In the genomic region with DNA sequence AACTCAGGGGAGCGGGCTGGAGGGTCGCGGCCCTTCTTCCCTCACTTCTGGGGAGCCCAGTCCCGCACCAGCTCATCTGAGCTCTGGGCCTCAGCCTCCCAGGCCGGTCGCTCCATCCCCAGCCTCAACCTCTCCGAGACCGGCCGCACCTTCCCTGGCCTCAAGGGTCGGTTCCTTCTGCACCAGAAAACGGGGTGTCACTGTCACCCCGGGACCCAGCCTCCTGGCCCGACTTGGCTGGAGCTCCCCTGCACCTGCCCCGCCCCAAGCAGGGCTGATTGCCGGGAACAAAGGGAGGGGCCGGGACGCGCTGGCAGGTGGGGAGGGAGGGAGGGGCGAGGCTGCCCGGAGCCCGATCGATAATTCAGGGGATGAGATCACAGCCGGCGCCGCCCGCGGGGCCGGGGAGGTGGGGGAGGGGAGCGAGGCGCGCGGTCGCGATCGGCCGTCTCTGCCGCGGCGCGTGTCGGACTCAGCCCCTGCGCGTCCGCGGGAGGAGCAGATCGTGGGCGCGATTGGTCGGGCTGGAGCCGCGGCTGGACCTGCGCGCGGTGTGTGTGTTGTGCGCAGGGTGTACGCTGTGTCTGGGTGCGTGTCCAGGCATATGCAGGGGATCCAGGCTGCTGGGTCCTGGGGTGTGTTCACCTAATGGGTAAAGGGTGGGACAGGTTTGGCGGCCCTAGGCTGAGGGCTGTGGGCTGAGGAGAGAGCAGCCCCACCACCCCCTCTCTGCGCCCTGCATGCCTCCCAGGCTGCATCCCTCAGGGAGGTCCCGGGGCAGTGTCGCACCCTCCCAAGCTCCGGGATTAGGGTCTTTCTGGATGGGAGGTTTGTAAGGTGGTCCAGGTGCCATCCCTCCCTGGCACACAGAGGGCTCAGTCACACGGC, we compare ENCODE assay signal across 1 cellular context.
A peak's percentile ranks its signal among the peaks of the same experiment; 100 is the strongest.
TF ChIP-seq lines count a peak whose summit lies in the region.

No MANE protein-coding gene starts in this region.

TF ChIP-seq in K562, 482 proteins besides CTCF, POLR2A, EP300 and RAD21 (continues in another document):
- TF ChIP-seq TEAD1 (CRISPR knock-in tag; IDR thresholded peaks at IDR 0.05) (no peak), RBM15 (IDR thresholded peaks at IDR 0.05; ENCODE audit: insufficient read depth, low read length) (no peak), GATA2 (CRISPR knock-in tag; IDR thresholded peaks at IDR 0.05) (peak; percentile 68), KAT2B (IDR thresholded peaks at IDR 0.05; ENCODE audit: low read depth, low read length) (no peak), FUS (optimal IDR thresholded peaks at IDR 0.05; ENCODE audit: low read depth, low read length) (no peak), RB1 (IDR thresholded peaks at IDR 0.05; ENCODE audit: low read depth) (peak; percentile 16; the same call in 1 of the 2 replicates), NRF1 (conservative IDR thresholded peaks at IDR 0.05 in 1 of 2, IDR thresholded peaks at IDR 0.05 in 1 of 2) (peak; percentile 80 to 83), CREM (IDR thresholded peaks at IDR 0.05; ENCODE audit: low read depth) (0 out of 2 replicates have a peak, but pooled peaks have one; percentile 28), SMARCA4 (IDR thresholded peaks at IDR 0.05) (no peak), TCF3 (CRISPR knock-in tag; IDR thresholded peaks at IDR 0.05) (peak; percentile 32), SLC30A9 (CRISPR knock-in tag; IDR thresholded peaks at IDR 0.05) (no peak), LCOR (CRISPR knock-in tag; IDR thresholded peaks at IDR 0.05) (0 out of 2 replicates have a peak, but pooled peaks have one; percentile 40), ESRRB (CRISPR knock-in tag; IDR thresholded peaks at IDR 0.05; ENCODE audit: borderline replicate concordance) (no peak), ZNF644 (tag; IDR thresholded peaks at IDR 0.05; ENCODE audit: low read depth) (no peak), HNRNPK (IDR thresholded peaks at IDR 0.05; ENCODE audit: low read depth, low read length, poor library complexity, severe bottlenecking) (no peak), ZFX (CRISPR knock-in tag; IDR thresholded peaks at IDR 0.05) (peak; percentile 64), ZNF764 (CRISPR knock-in tag; IDR thresholded peaks at IDR 0.05; ENCODE audit: low read depth) (no peak), ZNF57 (CRISPR knock-in tag; IDR thresholded peaks at IDR 0.05) (no peak), NFE2L1 (tag; IDR thresholded peaks at IDR 0.05; ENCODE audit: borderline replicate concordance, low read depth) (no peak), ZNF41 (CRISPR knock-in tag; conservative IDR thresholded peaks at IDR 0.05) (no peak), PCBP1 (IDR thresholded peaks at IDR 0.05; ENCODE audit: low read depth, low read length, poor library complexity, severe bottlenecking) (no peak), HDAC1 (IDR thresholded peaks at IDR 0.05) (0 out of 4 replicates have a peak, but pooled peaks of 1 of the 2 experiments have one; percentile 45), ZKSCAN1 (IDR thresholded peaks at IDR 0.05; ENCODE audit: low read depth, low read length) (no peak), ATF1 (CRISPR knock-in tag; IDR thresholded peaks at IDR 0.05) (no peak), ATF1 (tag; IDR thresholded peaks at IDR 0.05) (0 out of 2 replicates have a peak, but pooled peaks have one; percentile 35), MTA3 (IDR thresholded peaks at IDR 0.05; ENCODE audit: borderline replicate concordance) (0 out of 2 replicates have a peak, but pooled peaks have one; percentile 31), SMARCB1 (IDR thresholded peaks at IDR 0.05; ENCODE audit: insufficient read length, low read depth) (no peak), GABPB1 (CRISPR knock-in tag; IDR thresholded peaks at IDR 0.05) (peak; percentile 61), POLR2G (IDR thresholded peaks at IDR 0.05; ENCODE audit: low read depth, low read length) (peak; percentile 54), ZNF140 (CRISPR knock-in tag; IDR thresholded peaks at IDR 0.05) (no peak), SP1 (CRISPR knock-in tag; IDR thresholded peaks at IDR 0.05) (peak; percentile 57; the same call in 1 of the 2 replicates), HMG20A (CRISPR knock-in tag; conservative IDR thresholded peaks at IDR 0.05) (no peak)
- TF ChIP-seq, protein P1, sequence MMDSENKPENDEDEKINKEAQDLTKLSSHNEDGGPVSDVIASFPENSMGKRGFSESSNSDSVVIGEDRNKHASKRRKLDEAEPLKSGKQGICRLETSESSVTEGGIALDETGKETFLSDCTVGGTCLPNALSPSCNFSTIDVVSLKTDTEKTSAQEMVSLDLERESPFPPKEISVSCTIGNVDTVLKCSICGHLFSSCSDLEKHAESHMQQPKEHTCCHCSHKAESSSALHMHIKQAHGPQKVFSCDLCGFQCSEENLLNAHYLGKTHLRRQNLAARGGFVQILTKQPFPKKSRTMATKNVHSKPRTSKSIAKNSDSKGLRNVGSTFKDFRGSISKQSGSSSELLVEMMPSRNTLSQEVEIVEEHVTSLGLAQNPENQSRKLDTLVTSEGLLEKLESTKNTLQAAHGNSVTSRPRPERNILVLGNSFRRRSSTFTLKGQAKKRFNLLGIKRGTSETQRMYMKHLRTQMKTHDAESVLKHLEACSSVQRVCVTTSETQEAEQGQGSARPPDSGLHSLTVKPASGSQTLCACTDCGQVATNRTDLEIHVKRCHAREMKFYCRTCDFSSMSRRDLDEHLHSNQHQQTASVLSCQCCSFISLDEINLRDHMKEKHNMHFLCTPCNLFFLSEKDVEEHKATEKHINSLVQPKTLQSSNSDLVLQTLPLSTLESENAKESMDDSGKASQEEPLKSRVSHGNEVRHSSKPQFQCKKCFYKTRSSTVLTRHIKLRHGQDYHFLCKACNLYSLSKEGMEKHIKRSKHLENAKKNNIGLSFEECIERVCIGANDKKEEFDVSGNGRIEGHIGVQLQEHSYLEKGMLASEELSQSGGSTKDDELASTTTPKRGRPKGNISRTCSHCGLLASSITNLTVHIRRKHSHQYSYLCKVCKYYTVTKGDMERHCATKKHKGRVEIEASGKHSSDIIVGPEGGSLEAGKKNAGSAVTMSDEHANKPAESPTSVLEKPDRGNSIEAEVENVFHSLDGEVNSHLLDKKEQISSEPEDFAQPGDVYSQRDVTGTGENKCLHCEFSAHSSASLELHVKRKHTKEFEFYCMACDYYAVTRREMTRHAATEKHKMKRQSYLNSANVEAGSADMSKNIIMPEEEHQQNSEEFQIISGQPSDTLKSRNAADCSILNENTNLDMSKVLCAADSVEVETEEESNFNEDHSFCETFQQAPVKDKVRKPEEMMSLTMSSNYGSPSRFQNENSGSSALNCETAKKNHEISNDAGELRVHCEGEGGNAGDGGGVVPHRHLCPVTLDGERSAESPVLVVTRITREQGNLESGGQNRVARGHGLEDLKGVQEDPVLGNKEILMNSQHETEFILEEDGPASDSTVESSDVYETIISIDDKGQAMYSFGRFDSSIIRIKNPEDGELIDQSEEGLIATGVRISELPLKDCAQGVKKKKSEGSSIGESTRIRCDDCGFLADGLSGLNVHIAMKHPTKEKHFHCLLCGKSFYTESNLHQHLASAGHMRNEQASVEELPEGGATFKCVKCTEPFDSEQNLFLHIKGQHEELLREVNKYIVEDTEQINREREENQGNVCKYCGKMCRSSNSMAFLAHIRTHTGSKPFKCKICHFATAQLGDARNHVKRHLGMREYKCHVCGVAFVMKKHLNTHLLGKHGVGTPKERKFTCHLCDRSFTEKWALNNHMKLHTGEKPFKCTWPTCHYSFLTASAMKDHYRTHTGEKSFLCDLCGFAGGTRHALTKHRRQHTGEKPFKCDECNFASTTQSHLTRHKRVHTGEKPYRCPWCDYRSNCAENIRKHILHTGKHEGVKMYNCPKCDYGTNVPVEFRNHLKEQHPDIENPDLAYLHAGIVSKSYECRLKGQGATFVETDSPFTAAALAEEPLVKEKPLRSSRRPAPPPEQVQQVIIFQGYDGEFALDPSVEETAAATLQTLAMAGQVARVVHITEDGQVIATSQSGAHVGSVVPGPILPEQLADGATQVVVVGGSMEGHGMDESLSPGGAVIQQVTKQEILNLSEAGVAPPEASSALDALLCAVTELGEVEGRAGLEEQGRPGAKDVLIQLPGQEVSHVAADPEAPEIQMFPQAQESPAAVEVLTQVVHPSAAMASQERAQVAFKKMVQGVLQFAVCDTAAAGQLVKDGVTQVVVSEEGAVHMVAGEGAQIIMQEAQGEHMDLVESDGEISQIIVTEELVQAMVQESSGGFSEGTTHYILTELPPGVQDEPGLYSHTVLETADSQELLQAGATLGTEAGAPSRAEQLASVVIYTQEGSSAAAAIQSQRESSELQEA (IDR thresholded peaks at IDR 0.05; ENCODE audit: low read depth), result no peak
- TF ChIP-seq, protein P2, sequence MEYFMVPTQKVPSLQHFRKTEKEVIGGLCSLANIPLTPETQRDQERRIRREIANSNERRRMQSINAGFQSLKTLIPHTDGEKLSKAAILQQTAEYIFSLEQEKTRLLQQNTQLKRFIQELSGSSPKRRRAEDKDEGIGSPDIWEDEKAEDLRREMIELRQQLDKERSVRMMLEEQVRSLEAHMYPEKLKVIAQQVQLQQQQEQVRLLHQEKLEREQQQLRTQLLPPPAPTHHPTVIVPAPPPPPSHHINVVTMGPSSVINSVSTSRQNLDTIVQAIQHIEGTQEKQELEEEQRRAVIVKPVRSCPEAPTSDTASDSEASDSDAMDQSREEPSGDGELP (CRISPR knock-in tag; IDR thresholded peaks at IDR 0.05; ENCODE audit: borderline replicate concordance), result peak; percentile 74
- TF ChIP-seq, protein P3, sequence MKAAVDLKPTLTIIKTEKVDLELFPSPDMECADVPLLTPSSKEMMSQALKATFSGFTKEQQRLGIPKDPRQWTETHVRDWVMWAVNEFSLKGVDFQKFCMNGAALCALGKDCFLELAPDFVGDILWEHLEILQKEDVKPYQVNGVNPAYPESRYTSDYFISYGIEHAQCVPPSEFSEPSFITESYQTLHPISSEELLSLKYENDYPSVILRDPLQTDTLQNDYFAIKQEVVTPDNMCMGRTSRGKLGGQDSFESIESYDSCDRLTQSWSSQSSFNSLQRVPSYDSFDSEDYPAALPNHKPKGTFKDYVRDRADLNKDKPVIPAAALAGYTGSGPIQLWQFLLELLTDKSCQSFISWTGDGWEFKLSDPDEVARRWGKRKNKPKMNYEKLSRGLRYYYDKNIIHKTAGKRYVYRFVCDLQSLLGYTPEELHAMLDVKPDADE (conservative IDR thresholded peaks at IDR 0.05; ENCODE audit: control insufficient read depth, low read depth, low read length), result 0 out of 2 replicates have a peak, but pooled peaks have one; percentile 27
- TF ChIP-seq, protein P4, sequence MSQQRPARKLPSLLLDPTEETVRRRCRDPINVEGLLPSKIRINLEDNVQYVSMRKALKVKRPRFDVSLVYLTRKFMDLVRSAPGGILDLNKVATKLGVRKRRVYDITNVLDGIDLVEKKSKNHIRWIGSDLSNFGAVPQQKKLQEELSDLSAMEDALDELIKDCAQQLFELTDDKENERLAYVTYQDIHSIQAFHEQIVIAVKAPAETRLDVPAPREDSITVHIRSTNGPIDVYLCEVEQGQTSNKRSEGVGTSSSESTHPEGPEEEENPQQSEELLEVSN (IDR thresholded peaks at IDR 0.05; ENCODE audit: borderline replicate concordance in 1 of 2, extremely low read depth in 1 of 2, insufficient read depth in 1 of 2, insufficient read length in 1 of 2, low read depth in 1 of 2, low read length in 1 of 2, poor library complexity in 1 of 2, severe bottlenecking in 1 of 2), result peak in 1 of 2 experiments; percentile 65
- TF ChIP-seq, protein P5, sequence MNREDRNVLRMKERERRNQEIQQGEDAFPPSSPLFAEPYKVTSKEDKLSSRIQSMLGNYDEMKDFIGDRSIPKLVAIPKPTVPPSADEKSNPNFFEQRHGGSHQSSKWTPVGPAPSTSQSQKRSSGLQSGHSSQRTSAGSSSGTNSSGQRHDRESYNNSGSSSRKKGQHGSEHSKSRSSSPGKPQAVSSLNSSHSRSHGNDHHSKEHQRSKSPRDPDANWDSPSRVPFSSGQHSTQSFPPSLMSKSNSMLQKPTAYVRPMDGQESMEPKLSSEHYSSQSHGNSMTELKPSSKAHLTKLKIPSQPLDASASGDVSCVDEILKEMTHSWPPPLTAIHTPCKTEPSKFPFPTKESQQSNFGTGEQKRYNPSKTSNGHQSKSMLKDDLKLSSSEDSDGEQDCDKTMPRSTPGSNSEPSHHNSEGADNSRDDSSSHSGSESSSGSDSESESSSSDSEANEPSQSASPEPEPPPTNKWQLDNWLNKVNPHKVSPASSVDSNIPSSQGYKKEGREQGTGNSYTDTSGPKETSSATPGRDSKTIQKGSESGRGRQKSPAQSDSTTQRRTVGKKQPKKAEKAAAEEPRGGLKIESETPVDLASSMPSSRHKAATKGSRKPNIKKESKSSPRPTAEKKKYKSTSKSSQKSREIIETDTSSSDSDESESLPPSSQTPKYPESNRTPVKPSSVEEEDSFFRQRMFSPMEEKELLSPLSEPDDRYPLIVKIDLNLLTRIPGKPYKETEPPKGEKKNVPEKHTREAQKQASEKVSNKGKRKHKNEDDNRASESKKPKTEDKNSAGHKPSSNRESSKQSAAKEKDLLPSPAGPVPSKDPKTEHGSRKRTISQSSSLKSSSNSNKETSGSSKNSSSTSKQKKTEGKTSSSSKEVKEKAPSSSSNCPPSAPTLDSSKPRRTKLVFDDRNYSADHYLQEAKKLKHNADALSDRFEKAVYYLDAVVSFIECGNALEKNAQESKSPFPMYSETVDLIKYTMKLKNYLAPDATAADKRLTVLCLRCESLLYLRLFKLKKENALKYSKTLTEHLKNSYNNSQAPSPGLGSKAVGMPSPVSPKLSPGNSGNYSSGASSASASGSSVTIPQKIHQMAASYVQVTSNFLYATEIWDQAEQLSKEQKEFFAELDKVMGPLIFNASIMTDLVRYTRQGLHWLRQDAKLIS (CRISPR knock-in tag; IDR thresholded peaks at IDR 0.05), result peak; percentile 57; the same call in 1 of the 2 replicates
- TF ChIP-seq, protein P6, sequence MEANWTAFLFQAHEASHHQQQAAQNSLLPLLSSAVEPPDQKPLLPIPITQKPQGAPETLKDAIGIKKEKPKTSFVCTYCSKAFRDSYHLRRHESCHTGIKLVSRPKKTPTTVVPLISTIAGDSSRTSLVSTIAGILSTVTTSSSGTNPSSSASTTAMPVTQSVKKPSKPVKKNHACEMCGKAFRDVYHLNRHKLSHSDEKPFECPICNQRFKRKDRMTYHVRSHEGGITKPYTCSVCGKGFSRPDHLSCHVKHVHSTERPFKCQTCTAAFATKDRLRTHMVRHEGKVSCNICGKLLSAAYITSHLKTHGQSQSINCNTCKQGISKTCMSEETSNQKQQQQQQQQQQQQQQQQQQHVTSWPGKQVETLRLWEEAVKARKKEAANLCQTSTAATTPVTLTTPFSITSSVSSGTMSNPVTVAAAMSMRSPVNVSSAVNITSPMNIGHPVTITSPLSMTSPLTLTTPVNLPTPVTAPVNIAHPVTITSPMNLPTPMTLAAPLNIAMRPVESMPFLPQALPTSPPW (CRISPR knock-in tag; IDR thresholded peaks at IDR 0.05), result peak; percentile 80
- TF ChIP-seq, protein P7, sequence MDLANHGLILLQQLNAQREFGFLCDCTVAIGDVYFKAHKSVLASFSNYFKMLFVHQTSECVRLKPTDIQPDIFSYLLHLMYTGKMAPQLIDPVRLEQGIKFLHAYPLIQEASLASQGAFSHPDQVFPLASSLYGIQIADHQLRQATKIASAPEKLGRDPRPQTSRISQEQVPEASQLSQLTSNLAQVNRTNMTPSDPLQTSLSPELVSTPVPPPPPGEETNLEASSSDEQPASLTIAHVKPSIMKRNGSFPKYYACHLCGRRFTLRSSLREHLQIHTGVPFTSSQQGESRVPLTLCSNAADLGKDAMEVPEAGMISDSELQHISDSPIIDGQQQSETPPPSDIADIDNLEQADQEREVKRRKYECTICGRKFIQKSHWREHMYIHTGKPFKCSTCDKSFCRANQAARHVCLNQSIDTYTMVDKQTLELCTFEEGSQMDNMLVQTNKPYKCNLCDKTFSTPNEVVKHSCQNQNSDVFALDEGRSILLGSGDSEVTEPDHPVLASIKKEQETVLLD (IDR thresholded peaks at IDR 0.05), result 0 out of 2 replicates have a peak, but pooled peaks have one; percentile 30
